In the genomic region with DNA sequence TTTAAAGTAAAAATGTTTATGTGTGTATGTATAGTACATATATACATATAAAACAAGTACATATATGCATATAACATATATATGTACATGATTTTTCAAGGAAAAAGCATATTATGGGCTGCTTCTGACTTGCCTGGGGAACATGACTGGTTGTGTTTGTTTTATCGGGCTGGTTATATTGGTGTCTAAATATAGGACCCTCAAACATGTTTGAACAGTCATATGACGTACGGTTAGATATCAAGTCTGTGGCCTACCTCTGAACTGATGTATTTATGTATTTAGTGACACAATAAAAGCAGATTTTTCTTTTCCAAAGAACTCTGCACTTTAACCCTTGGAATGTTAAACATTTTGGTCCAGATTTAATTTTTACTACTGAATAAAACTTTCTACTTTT, we compare ENCODE assay signal across 28 cellular contexts. TPM values are rescaled to one million over a fixed set of nuclear protein-coding genes. Genes with fewer than 3 reads are reported as not detected.
"Had no signal": no experiment of that assay in that cellular context is flagged by ENCODE, and none has a peak within 500 bp of the region (broad histone marks: within the 10 kb centered on the region; RNA-seq: fewer than 3 reads in every experiment).

No MANE protein-coding gene starts in this region.

- H3K4me3 Mint-ChIP-seq: dendritic cell treated with granulocyte-macrophage colony-stimulating factor and Interleukin-4, amounts not matched to agents 40 ng/mL and 50 ng/mL, for 4 days; effector memory CD8-positive, alpha-beta T cell had no signal

- H3K4me3 ChIP-seq: gastrocnemius medialis, lung, skin epidermis, transverse colon had no signal

- H3K9me3 ChIP-seq: esophagus muscularis mucosa, gastrocnemius medialis, left ventricle myocardium inferior, right atrium auricular region, sigmoid colon, stomach, thoracic aorta, transverse colon had no signal

- DNase-seq: effector memory CD8-positive, alpha-beta T cell; gastrocnemius medialis; heart right ventricle; hypothalamus; islet precursor cell; left ventricle myocardium inferior; mesendoderm; naive thymus-derived CD8-positive, alpha-beta T cell; sigmoid colon; stimulated activated CD4-positive, alpha-beta T cell treated with anti-CD3 and anti-CD28 coated beads, Interleukin-2, amount 100 ng/mL, for 24 hours; stimulated activated CD4-positive, alpha-beta T cell treated with anti-CD3 and anti-CD28 coated beads, Interleukin-4, amount 100 ng/mL, for 4 hours; stimulated activated naive CD4-positive, alpha-beta T cell; stomach; substantia nigra had no signal

- ATAC-seq: effector memory CD8-positive, alpha-beta T cell; gastrocnemius medialis; naive thymus-derived CD8-positive, alpha-beta T cell had no signal

- H3K27ac ChIP-seq: epithelial cell of prostate, esophagus muscularis mucosa, gastrocnemius medialis, left ventricle myocardium inferior, right atrium auricular region, sigmoid colon, skin epidermis, stomach, thoracic aorta, transverse colon had no signal

- H3K4me1 ChIP-seq: gastrocnemius medialis, right atrium auricular region, sigmoid colon, transverse colon had no signal

- H3K36me3 Mint-ChIP-seq: naive thymus-derived CD8-positive, alpha-beta T cell had no signal

- H3K9me3 Mint-ChIP-seq: dendritic cell treated with granulocyte-macrophage colony-stimulating factor and Interleukin-4, amounts not matched to agents 40 ng/mL and 50 ng/mL, for 4 days; effector memory CD8-positive, alpha-beta T cell had no signal

- H3K27me3 ChIP-seq: esophagus muscularis mucosa, gastrocnemius medialis, right atrium auricular region, sigmoid colon, stomach, transverse colon had no signal

- H3K36me3 ChIP-seq: esophagus muscularis mucosa, gastrocnemius medialis, heart right ventricle, left ventricle myocardium inferior, right atrium auricular region, sigmoid colon, stomach, thoracic aorta, transverse colon had no signal

- H3K27ac Mint-ChIP-seq: dendritic cell treated with granulocyte-macrophage colony-stimulating factor and Interleukin-4, amounts not matched to agents 40 ng/mL and 50 ng/mL, for 4 days; naive thymus-derived CD8-positive, alpha-beta T cell had no signal

RNA-seq across cellular contexts. Expression of a gene that starts 39.3 kb away (rescaled TPM):
- total RNA-seq: esophagus muscularis mucosa; fibroblast of villous mesenchyme; gastrocnemius medialis; heart right ventricle; left ventricle myocardium inferior; lung; mononuclear cell; naive thymus-derived CD8-positive, alpha-beta T cell; osteocyte; posterior vena cava; right atrium auricular region; sigmoid colon; stomach; thoracic aorta; transverse colon had no signal
- polyA plus RNA-seq: heart right ventricle; naive thymus-derived CD8-positive, alpha-beta T cell; neural cell; sigmoid colon; urinary bladder had no signal
